8 cellular contexts compared by ENCODE assay signal in genomic region chr7:135620980-135621850, GRCh38. TPM values are rescaled to one million over a fixed set of nuclear protein-coding genes. Genes with fewer than 3 reads are reported as not detected.
DNase-seq lines count a peak whose midpoint lies in the region; ATAC-seq and TF ChIP-seq lines count a peak whose summit lies in the region.

No MANE protein-coding gene starts in this region.

- no peak overlapping the region for H3K4me3 Mint-ChIP-seq in Caco-2 (ENCODE audit: unreplicated experiment)

- H3K9me3 ChIP-seq in Caco-2 (no peaks in the 10 kb centered on the region), adipocyte (ENCODE audit: control insufficient read depth, low read length) (no peaks in the 10 kb centered on the region), heart right ventricle (no peaks in the 10 kb centered on the region)

- H3K4me3 ChIP-seq in Caco-2 (ENCODE audit: low read depth, low read length) (no peak overlapping the region), H7 (ENCODE audit: insufficient read depth, low read depth, low read length) (no peak overlapping the region), adipocyte (ENCODE audit: low read length) (peak overlapping the region; percentile 66), heart right ventricle (no peak overlapping the region)

- BruUV-seq in Caco-2 (replicated peaks; lab: Mats Ljungman, UMichigan) = no TSS peak

- TF ChIP-seq CTCF in Caco-2 (IDR thresholded peaks at IDR 0.05; ENCODE audit: insufficient read depth in 1 of 2, low read depth in 1 of 2, low read length in 1 of 2, severe bottlenecking in 1 of 2, unreplicated experiment in 1 of 2) = peak; percentile 78 to 82
- TF ChIP-seq CTCF in heart right ventricle (IDR thresholded peaks at IDR 0.05) = peak; percentile 70 to 93 (median 90)

- H3K27me3 ChIP-seq in Caco-2 (replicated peaks; ENCODE audit: control insufficient read depth, insufficient read depth, low read length) (no peaks in the 10 kb centered on the region), H7 (ENCODE audit: control insufficient read depth, insufficient read depth, low read length) (no peaks in the 10 kb centered on the region), adipocyte (replicated peaks; ENCODE audit: control insufficient read depth, insufficient read depth, low read length) (no peaks in the 10 kb centered on the region), heart right ventricle (no peaks in the 10 kb centered on the region)

- H3K27ac ChIP-seq in heart right ventricle = no peak overlapping the region

- H3K9ac ChIP-seq in adipocyte (ENCODE audit: low read length) = peak overlapping the region; percentile 67

- H3K4me1 Mint-ChIP-seq in Caco-2 (ENCODE audit: low read depth, unreplicated experiment) = no peaks in the 10 kb centered on the region

- DNase-seq in Caco-2 (peak; percentile 48 to 63), H7 (peak; percentile 48), NCI-H2227 treated with DMSO at 0.1 percent for 48 hours (lab: John Stamatoyannopoulos, UW) (peak; percentile 74), adipocyte (ENCODE audit: low read depth) (peak; percentile 95), heart right ventricle (peak in 1 of 2 donors; percentile 52), renal cortical epithelial cell (ENCODE audit: low read depth) (peak; percentile 89), KG1 (lab: John Stamatoyannopoulos, UW) (no peak)

- intact Hi-C loops in Caco-2 (cut with micrococcal nuclease; ENCODE audit: unreplicated experiment) = loop anchor here (1.0 kb wide), 1 partner anchor 24 kb away; no protein-coding TSS in a partner anchor
- intact Hi-C loops in heart right ventricle (cut with DNase I) = loop anchor here in 1 of 10 donors (5.0 kb wide), 1 partner anchor 386 kb away; no protein-coding TSS in a partner anchor

- no peak overlapping the region for H3K27ac Mint-ChIP-seq in Caco-2 (ENCODE audit: unreplicated experiment)

- peak in 6 of 8 donors; percentile 38 to 69 (median 50) for ATAC-seq in heart right ventricle
- no peak for ATAC-seq in GM18505 (IDR thresholded peaks at IDR 0.05; ENCODE audit: unreplicated experiment)

- no peaks in the 10 kb centered on the region for H3K27me3 Mint-ChIP-seq in Caco-2 (ENCODE audit: insufficient read depth, unreplicated experiment)

- TF ChIP-seq POLR2A in GM18505 (IDR thresholded peaks at IDR 0.05; ENCODE audit: borderline replicate concordance, extremely low read depth, insufficient read depth, insufficient read length) = no peak

- H3K4me1 ChIP-seq in Caco-2 (no peaks in the 10 kb centered on the region), adipocyte (ENCODE audit: control insufficient read depth, insufficient read depth, low read length) (peaks cover 10% of the 10 kb centered on the region), heart right ventricle (peaks cover 0 to 9% (median 0%) of the 10 kb centered on the region in 9 donors)

- H3K36me3 Mint-ChIP-seq in Caco-2 (ENCODE audit: insufficient read depth, unreplicated experiment) = peaks cover 84% of the 10 kb centered on the region

- WGBS in heart right ventricle, 2 donors = 70 to 71% methylated on average over 1 of the region's 1 CpG

- H3K36me3 ChIP-seq in Caco-2 (ENCODE audit: control insufficient read depth, insufficient read depth, low read length) (peaks cover 2% of the 10 kb centered on the region; the same call in 1 of the 2 replicates), H7 (replicated peaks; ENCODE audit: control insufficient read depth, insufficient read depth, low read length) (peaks cover 31% of the 10 kb centered on the region), adipocyte (ENCODE audit: control insufficient read depth, insufficient read depth, low read length, severe bottlenecking) (peaks cover 54% of the 10 kb centered on the region), heart right ventricle (peaks cover 0 to 90% (median 54%) of the 10 kb centered on the region in 9 donors)

- H3K9me3 Mint-ChIP-seq in Caco-2 (ENCODE audit: unreplicated experiment) = no peaks in the 10 kb centered on the region

- POLR2A ChIA-PET in Caco-2 (lab: Charles Lee) = no interaction called here

- CTCF ChIA-PET in Caco-2 (lab: Charles Lee) = interaction anchor here (0.5 to 2.5 kb wide), 4 partner anchors 24 to 31 kb away, joined by 3 to 10 read pairs (median 6); no protein-coding TSS in a partner anchor

RNA-seq across cellular contexts. Expression of gene STMP1, which starts 41.1 kb away (rescaled TPM):
- total RNA-seq in Caco-2 (2022) (19.6 and 21.5 TPM in 2 replicates), heart right ventricle (10 to 100 TPM; 26.5 to 35.6 (median 28.6) TPM), renal cortical epithelial cell (11.1 and 28.1 TPM in 2 replicates)
- total RNA-seq in H7 (2014; rRNA removed; shearing (Covaris generic)) = 11.8 and 14.4 TPM in 2 replicates
- 10 to 100 TPM; 25.7 to 26.3 TPM for polyA plus RNA-seq in heart right ventricle
